Comparison of ENCODE assay signal across 22 cellular contexts in genomic region chr2:149690825-149691224, GRCh38.
DNase-seq lines count a peak whose midpoint lies in the region; ATAC-seq and TF ChIP-seq lines count a peak whose summit lies in the region.
"Had no signal": no experiment of that assay in that cellular context is flagged by ENCODE, and none has a peak within 500 bp of the region (broad histone marks: within the 10 kb centered on the region; RNA-seq: fewer than 3 reads in every experiment).

No MANE protein-coding gene starts in this region.

- no peak overlapping the region for H3K4me2 ChIP-seq in smooth muscle cell
- H3K4me2 ChIP-seq: BLaER1 treated with 17β-estradiol and CSF1 and Interleukin-3, amounts not matched to agents 10 nM and 100 nM; SK-N-SH had no signal

- H3K27me3 ChIP-seq in smooth muscle cell (ENCODE audit: low read depth) = no peaks in the 10 kb centered on the region
- H3K27me3 ChIP-seq: BLaER1 treated with 17β-estradiol and CSF1 and Interleukin-3, amounts not matched to agents 10 nM and 100 nM had no signal

- H2AFZ ChIP-seq in smooth muscle cell (ENCODE audit: low read depth) = peak overlapping the region; percentile 13

- H3F3A ChIP-seq in smooth muscle cell (ENCODE audit: low read depth) = peaks cover 19% of the 10 kb centered on the region

- no peaks in the 10 kb centered on the region for H3K9me3 ChIP-seq in smooth muscle cell (replicated peaks; ENCODE audit: low read depth)
- H3K9me3 ChIP-seq: BLaER1 treated with 17β-estradiol and CSF1 and Interleukin-3, amounts not matched to agents 10 nM and 100 nM; SK-N-SH had no signal

- peak; percentile 39 for DNase-seq in EH (ENCODE audit: low read depth)
- peak; percentile 19 for DNase-seq in astrocyte of the hippocampus (ENCODE audit: low read depth, low spot score)
- DNase-seq in myocyte (ENCODE audit: low read depth) = peak; percentile 60
- DNase-seq in smooth muscle cell (lab: John Stamatoyannopoulos, UW; ENCODE audit: unreplicated experiment) = no peak
- no peak for DNase-seq in iPS-NIHi7 (ENCODE audit: extremely low spot score)
- DNase-seq in T-helper 9 cell = no peak
- DNase-seq: AML-193; CD4-positive, alpha-beta T cell; H9; Kasumi-1; NCI-H1092 treated with DMSO at 0.1 percent for 48 hours; NCI-H1436 treated with DMSO at 0.1 percent for 48 hours; NCI-H187 treated with DMSO at 0.1 percent for 48 hours; NCI-H2171 treated with DMSO at 0.1 percent for 48 hours; NCI-H524; NCI-H748 treated with DMSO at 0.1 percent for 48 hours; PC-3; SK-N-SH had no signal

- H3K36me3 ChIP-seq in smooth muscle cell (ENCODE audit: low read depth) = no peaks in the 10 kb centered on the region
- H3K36me3 ChIP-seq: BLaER1 treated with 17β-estradiol and CSF1 and Interleukin-3, amounts not matched to agents 10 nM and 100 nM had no signal

- no peaks in the 10 kb centered on the region for H4K20me1 ChIP-seq in smooth muscle cell (ENCODE audit: low read depth)
- H4K20me1 ChIP-seq: BLaER1 treated with 17β-estradiol and CSF1 and Interleukin-3, amounts not matched to agents 10 nM and 100 nM had no signal

- no peak overlapping the region for H3K27ac ChIP-seq in smooth muscle cell (ENCODE audit: low read depth)
- H3K27ac ChIP-seq: BLaER1 treated with 17β-estradiol and CSF1 and Interleukin-3, amounts not matched to agents 10 nM and 100 nM had no signal

- no peak overlapping the region for H3K4me3 ChIP-seq in smooth muscle cell
- H3K4me3 ChIP-seq: BLaER1 treated with 17β-estradiol and CSF1 and Interleukin-3, amounts not matched to agents 10 nM and 100 nM; K562 had no signal

- no peak for TF ChIP-seq CTCF in smooth muscle cell (IDR thresholded peaks at IDR 0.05; ENCODE audit: borderline replicate concordance, insufficient read depth, poor library complexity, severe bottlenecking)

- H3K4me1 ChIP-seq in smooth muscle cell (ENCODE audit: low read depth) = no peaks in the 10 kb centered on the region
- H3K4me1 ChIP-seq: BLaER1 treated with 17β-estradiol and CSF1 and Interleukin-3, amounts not matched to agents 10 nM and 100 nM had no signal

- H3K9ac ChIP-seq in smooth muscle cell (ENCODE audit: low read depth) = no peak overlapping the region
- H3K9ac ChIP-seq: BLaER1 treated with 17β-estradiol and CSF1 and Interleukin-3, amounts not matched to agents 10 nM and 100 nM; SK-N-SH had no signal

- ATAC-seq in HG02678 (IDR thresholded peaks at IDR 0.05; ENCODE audit: unreplicated experiment) = no peak
- ATAC-seq: HepG2, K562, PC-3 had no signal

- H3K79me2 ChIP-seq in smooth muscle cell (ENCODE audit: low read depth) = no peaks in the 10 kb centered on the region

- 83% methylated on average over 2 of the region's 2 CpGs for WGBS in smooth muscle cell (ENCODE audit: low lambda C conversion rate)

Comparison
In these comparisons a context has a peak if more than half of its experiments do, and no peak if none do; other contexts are left out.
1. DNase-seq: peak in EH (single experiment), astrocyte of the hippocampus (single experiment) and myocyte (single experiment); none in smooth muscle cell (single experiment), iPS-NIHi7 (single experiment) and T-helper 9 cell (single experiment).